1 cellular context compared by ENCODE assay signal in the genomic region with DNA sequence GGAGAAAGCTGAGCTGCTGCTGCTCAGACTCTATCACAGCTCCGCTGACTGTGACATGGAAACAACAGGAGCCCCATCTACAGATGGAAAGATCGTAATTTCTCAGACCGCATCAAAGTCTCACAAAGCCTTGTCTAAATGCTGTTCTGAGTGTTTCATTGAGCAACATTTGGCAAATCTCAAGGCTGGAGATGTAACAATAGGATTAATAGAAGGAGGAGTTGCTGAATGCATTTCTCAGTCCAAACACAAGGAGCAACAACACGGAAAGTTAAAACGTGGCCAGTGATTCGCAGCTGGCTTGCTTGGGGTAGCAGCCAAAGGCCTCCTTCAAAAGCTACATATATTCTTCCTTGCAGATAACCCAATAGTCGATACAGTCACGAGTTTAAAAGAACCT.
TF ChIP-seq lines count a peak whose summit lies in the region.

No MANE protein-coding gene starts in this region.

TF ChIP-seq in IMR-90, 13 proteins besides CTCF, POLR2A, EP300 and RAD21:
- TF ChIP-seq CHD1 (IDR thresholded peaks at IDR 0.05; ENCODE audit: low read depth, low read length) (no peak), FOS (IDR thresholded peaks at IDR 0.05; ENCODE audit: low read depth, low read length) (no peak), CEBPB (IDR thresholded peaks at IDR 0.05; ENCODE audit: low read depth, low read length) (peak; percentile 55), RFX5 (IDR thresholded peaks at IDR 0.05; ENCODE audit: low read depth, low read length) (no peak)
TF ChIP-seq in IMR-90: peak in this region for 1.
